Comparison of ENCODE assay signal across 13 cellular contexts in genomic region chr5:45774528-45774927, GRCh38.
DNase-seq lines count a peak whose midpoint lies in the region; ATAC-seq and TF ChIP-seq lines count a peak whose summit lies in the region.
"Had no signal": no experiment of that assay in that cellular context is flagged by ENCODE, and none has a peak within 500 bp of the region (broad histone marks: within the 10 kb centered on the region; RNA-seq: fewer than 3 reads in every experiment).

No MANE protein-coding gene starts in this region.

- TF ChIP-seq CTCF in AG10803 (conservative IDR thresholded peaks at IDR 0.05; ENCODE audit: low read length) (peak; percentile 13; the same call in 1 of the 2 replicates), GM12873 (IDR thresholded peaks at IDR 0.05; ENCODE audit: insufficient read depth, low read depth, low read length, missing control alignments) (peak; percentile 36), dorsolateral prefrontal cortex (IDR thresholded peaks at IDR 0.05 in 54 of 56, conservative IDR thresholded peaks at IDR 0.05 in 2 of 56; ENCODE audit: low read depth in 1 of 56, partially characterized antibody in 56 of 56) (peak in 54 of 56 donors; percentile 29 to 68 (median 50))

- no peak overlapping the region for H3K27ac ChIP-seq in dorsolateral prefrontal cortex
- H3K27ac ChIP-seq: cardiac muscle cell had no signal

- no peaks in the 10 kb centered on the region for H3K27me3 ChIP-seq in dorsolateral prefrontal cortex
- H3K27me3 ChIP-seq: cardiac muscle cell had no signal

- intact Hi-C loops in dorsolateral prefrontal cortex (cut with DNase I): loop anchor here in 1 of 2 donors (5.0 kb wide), 1 partner anchor 737 kb away; no protein-coding TSS in a partner anchor

- DNase-seq in AG10803 (ENCODE audit: low read depth) (no peak), NCI-H2171 (lab: John Stamatoyannopoulos, UW) (peak; percentile 26), dorsolateral prefrontal cortex (no peak), NCI-H345 treated with DMSO at 0.1 percent for 48 hours (lab: John Stamatoyannopoulos, UW; ENCODE audit: unreplicated experiment) (no peak)
- no peak for DNase-seq in stimulated activated CD4-positive, alpha-beta T cell treated with anti-CD3 and anti-CD28 coated beads, Interleukin-1b, Interleukin-23, amount 100 ng/mL, for 48 hours
- DNase-seq: activated T-cell treated with anti-CD3 and anti-CD28 coated beads, Interleukin-2, amount 50 U/mL, for 4 hours; islet precursor cell; KG1; NCI-H774 had no signal

- ATAC-seq in HG02610 (IDR thresholded peaks at IDR 0.05; ENCODE audit: unreplicated experiment): no peak
- ATAC-seq in GM21717 (IDR thresholded peaks at IDR 0.05; ENCODE audit: unreplicated experiment): no peak
- ATAC-seq: activated T-cell treated with anti-CD3 and anti-CD28 coated beads, Interleukin-2, amount 50 U/mL, for 4 hours had no signal

- H3K4me3 ChIP-seq in AG10803 (ENCODE audit: low read length): no peak overlapping the region
- no peak overlapping the region for H3K4me3 ChIP-seq in dorsolateral prefrontal cortex
- H3K4me3 ChIP-seq: cardiac muscle cell had no signal
